ENCODE assay signal across 13 cellular contexts in the genomic region with DNA sequence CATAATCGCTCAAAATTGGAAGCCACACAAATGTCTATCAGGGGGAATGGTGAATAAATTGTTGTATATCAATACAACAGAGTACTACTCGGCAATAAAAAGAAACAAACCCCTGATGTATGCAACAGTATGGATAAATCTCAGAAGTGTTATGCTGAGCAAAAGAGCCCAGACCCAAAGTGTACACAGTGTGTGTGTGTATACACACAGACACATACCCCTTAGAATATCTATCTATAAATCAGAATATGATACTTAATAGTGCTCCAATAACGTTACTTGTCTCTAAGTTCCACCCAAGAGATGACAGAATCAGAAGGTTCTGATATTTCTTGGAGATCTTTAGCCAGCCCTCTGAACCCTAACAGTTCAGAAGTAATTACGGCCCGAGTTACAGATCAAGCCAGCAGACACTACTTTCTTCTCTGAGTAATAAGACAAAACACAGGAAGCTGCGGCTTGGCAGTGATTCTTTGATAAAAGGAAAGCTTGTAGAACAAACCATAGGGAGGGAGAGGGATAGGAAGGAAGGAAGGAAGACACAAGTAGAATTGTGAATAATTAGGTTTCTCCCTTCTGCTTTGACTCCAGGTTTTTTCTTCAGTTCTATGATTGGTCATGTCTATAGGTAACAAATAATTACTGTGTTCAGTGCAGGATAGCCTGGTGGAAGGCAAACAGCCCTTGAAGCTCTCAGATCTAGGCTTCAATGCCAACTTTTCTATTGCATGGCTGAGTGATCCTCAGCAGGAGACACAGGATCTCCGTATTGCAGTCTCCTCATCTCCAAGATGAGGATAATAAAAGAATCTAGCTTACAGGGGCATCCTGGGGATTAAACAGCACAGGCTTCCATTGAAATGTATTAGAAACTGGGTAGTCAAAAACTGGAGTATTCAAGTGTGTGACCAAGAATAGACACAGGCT.
DNase-seq lines count a peak whose midpoint lies in the region; ATAC-seq and TF ChIP-seq lines count a peak whose summit lies in the region.
"Had no signal": no experiment of that assay in that cellular context is flagged by ENCODE, and none has a peak within 500 bp of the region (broad histone marks: within the 10 kb centered on the region; RNA-seq: fewer than 3 reads in every experiment).

No MANE protein-coding gene starts in this region.

- no peak for TF ChIP-seq POLR2A in esophagus muscularis mucosa (IDR thresholded peaks at IDR 0.05; ENCODE audit: low read depth)

- H3K27ac Mint-ChIP-seq in naive thymus-derived CD8-positive, alpha-beta T cell: peak overlapping the region in 1 of 10 donors; percentile 12
- H3K27ac Mint-ChIP-seq in stimulated activated naive B cell treated with anti-CD40 and anti-IgM and Interleukin-4, amounts not matched to agents 10 μg/mL and 1 μg/mL and 100 μg/mL, for 72 hours: no peak overlapping the region
- H3K27ac Mint-ChIP-seq: immature natural killer cell had no signal

- H3K36me3 Mint-ChIP-seq in naive thymus-derived CD8-positive, alpha-beta T cell: peaks cover 0 to 5% (median 0%) of the 10 kb centered on the region in 3 donors
- no peaks in the 10 kb centered on the region for H3K36me3 Mint-ChIP-seq in stimulated activated naive B cell treated with anti-CD40 and anti-IgM and Interleukin-4, amounts not matched to agents 10 μg/mL and 1 μg/mL and 100 μg/mL, for 72 hours
- H3K36me3 Mint-ChIP-seq: immature natural killer cell had no signal

- peaks cover 0 to 10% (median 1%) of the 10 kb centered on the region in 9 donors for H3K9me3 Mint-ChIP-seq in naive thymus-derived CD8-positive, alpha-beta T cell
- H3K9me3 Mint-ChIP-seq in stimulated activated naive B cell treated with anti-CD40 and anti-IgM and Interleukin-4, amounts not matched to agents 10 μg/mL and 1 μg/mL and 100 μg/mL, for 72 hours: peaks cover 4 to 7% of the 10 kb centered on the region in 2 donors

- TF ChIP-seq CTCF in brain microvascular endothelial cell (IDR thresholded peaks at IDR 0.05; ENCODE audit: low read depth, low read length, missing control alignments) (no peak), GM10248 (IDR thresholded peaks at IDR 0.05; ENCODE audit: control extremely low read depth, extremely low read depth, low read depth, missing control alignments) (no peak), esophagus muscularis mucosa (IDR thresholded peaks at IDR 0.05) (no peak)

- H3K36me3 ChIP-seq in brain microvascular endothelial cell (replicated peaks) (no peaks in the 10 kb centered on the region), esophagus muscularis mucosa (no peaks in the 10 kb centered on the region)
- H3K36me3 ChIP-seq: esophagus squamous epithelium had no signal

- DNase-seq in DMS79 (lab: John Stamatoyannopoulos, UW) (peak; percentile 92), KBM-7 (peak; percentile 9), brain microvascular endothelial cell (peak; percentile 25), GM10248 (ENCODE audit: extremely low spot score) (no peak), esophagus muscularis mucosa (ENCODE audit: extremely low spot score) (no peak), hypothalamus (lab: John Stamatoyannopoulos, UW) (no peak)
- DNase-seq in naive thymus-derived CD8-positive, alpha-beta T cell: peak in 3 of 10 donors; percentile 7 to 27 (median 12)
- no peak for DNase-seq in stimulated activated naive B cell treated with anti-CD40 and anti-IgM and Interleukin-4, amounts not matched to agents 10 μg/mL and 1 μg/mL and 100 μg/mL, for 72 hours
- DNase-seq: esophagus squamous epithelium, NCI-H1105 treated with DMSO at 0.1 percent for 48 hours had no signal

- peak overlapping the region in 5 of 10 donors; percentile 8 to 33 (median 24) for H3K4me3 Mint-ChIP-seq in naive thymus-derived CD8-positive, alpha-beta T cell
- H3K4me3 Mint-ChIP-seq in stimulated activated naive B cell treated with anti-CD40 and anti-IgM and Interleukin-4, amounts not matched to agents 10 μg/mL and 1 μg/mL and 100 μg/mL, for 72 hours: no peak overlapping the region
- H3K4me3 Mint-ChIP-seq: immature natural killer cell had no signal

- no peaks in the 10 kb centered on the region for H3K27me3 ChIP-seq in brain microvascular endothelial cell (replicated peaks)
- no peaks in the 10 kb centered on the region for H3K27me3 ChIP-seq in esophagus muscularis mucosa
- H3K27me3 ChIP-seq: esophagus squamous epithelium had no signal

- in situ Hi-C loops in KBM-7 (cut with MboI; ENCODE audit: low pct_unique_long_range_greater_than_20kb, low sequenced_read_pairs): loop anchor here (10.0 kb wide), 1 partner anchor 156 kb away; no protein-coding TSS in a partner anchor
- in situ Hi-C loops in brain microvascular endothelial cell (cut with HindIII; ENCODE audit: low pct_ligation_motif_present, low sequenced_read_pairs): no loop called here

- H3K27ac ChIP-seq in brain microvascular endothelial cell (no peak overlapping the region), esophagus muscularis mucosa (replicated peaks in 1 of 4) (no peak overlapping the region)
- H3K27ac ChIP-seq: esophagus squamous epithelium, HL-60 had no signal

- no peaks in the 10 kb centered on the region for H3K9me3 ChIP-seq in esophagus muscularis mucosa
- H3K9me3 ChIP-seq: Caco-2, esophagus squamous epithelium had no signal

- POLR2A ChIA-PET in naive thymus-derived CD8-positive, alpha-beta T cell (lab: Charles Lee): no interaction called here
- POLR2A ChIA-PET in GM10248 (lab: Yijun Ruan, JAX): no interaction called here

- peak; percentile 60 to 64 for ATAC-seq in naive thymus-derived CD8-positive, alpha-beta T cell
- ATAC-seq in stimulated activated naive B cell treated with anti-CD40 and anti-IgM and Interleukin-4, amounts not matched to agents 10 μg/mL and 1 μg/mL and 100 μg/mL, for 72 hours (replicated peaks): no peak

- H3K4me3 ChIP-seq in brain microvascular endothelial cell (ENCODE audit: low read depth, low read length) (no peak overlapping the region), esophagus muscularis mucosa (no peak overlapping the region)
- H3K4me3 ChIP-seq: esophagus squamous epithelium had no signal

- H3K27me3 Mint-ChIP-seq in naive thymus-derived CD8-positive, alpha-beta T cell: peaks cover 9 to 45% (median 17%) of the 10 kb centered on the region in 5 donors
- peaks cover 3 to 5% of the 10 kb centered on the region in 2 donors for H3K27me3 Mint-ChIP-seq in stimulated activated naive B cell treated with anti-CD40 and anti-IgM and Interleukin-4, amounts not matched to agents 10 μg/mL and 1 μg/mL and 100 μg/mL, for 72 hours

- H3K4me1 Mint-ChIP-seq in naive thymus-derived CD8-positive, alpha-beta T cell: peaks cover 5 to 18% (median 13%) of the 10 kb centered on the region in 4 donors
- H3K4me1 Mint-ChIP-seq in stimulated activated naive B cell treated with anti-CD40 and anti-IgM and Interleukin-4, amounts not matched to agents 10 μg/mL and 1 μg/mL and 100 μg/mL, for 72 hours: no peaks in the 10 kb centered on the region

- CTCF ChIA-PET in GM10248 (lab: Yijun Ruan, JAX): interaction anchor here (0.7 to 4.1 kb wide), 22 partner anchors 8 to 307 kb away, joined by 3 to 83 read pairs (median 4); no protein-coding TSS in a partner anchor

- H3K4me1 ChIP-seq in esophagus muscularis mucosa: peaks cover 0 to 6% (median 0%) of the 10 kb centered on the region in 4 donors

- no peak for TF ChIP-seq EP300 in esophagus muscularis mucosa (IDR thresholded peaks at IDR 0.05)

- intact Hi-C loops in esophagus muscularis mucosa (cut with DNase I): loop anchor here (5.0 kb wide), 1 partner anchor 294 kb away; no protein-coding TSS in a partner anchor

- WGBS in esophagus muscularis mucosa: 55% methylated on average over 7 of the region's 7 CpGs

Comparison
In these comparisons a context has a peak if more than half of its experiments do, and no peak if none do; other contexts are left out.
1. DNase-seq: peak in DMS79 (single experiment), KBM-7 (single experiment) and brain microvascular endothelial cell (single experiment); none in GM10248 (single experiment), esophagus muscularis mucosa (single experiment), stimulated activated naive B cell treated with anti-CD40 and anti-IgM and Interleukin-4, amounts not matched to agents 10 μg/mL and 1 μg/mL and 100 μg/mL, for 72 hours (single experiment) and hypothalamus (0 of 51).
2. ATAC-seq: peak in naive thymus-derived CD8-positive, alpha-beta T cell (2 of 2); none in stimulated activated naive B cell treated with anti-CD40 and anti-IgM and Interleukin-4, amounts not matched to agents 10 μg/mL and 1 μg/mL and 100 μg/mL, for 72 hours (0 of 2).